ENCODE assay signal across 8 cellular contexts in the genomic region with DNA sequence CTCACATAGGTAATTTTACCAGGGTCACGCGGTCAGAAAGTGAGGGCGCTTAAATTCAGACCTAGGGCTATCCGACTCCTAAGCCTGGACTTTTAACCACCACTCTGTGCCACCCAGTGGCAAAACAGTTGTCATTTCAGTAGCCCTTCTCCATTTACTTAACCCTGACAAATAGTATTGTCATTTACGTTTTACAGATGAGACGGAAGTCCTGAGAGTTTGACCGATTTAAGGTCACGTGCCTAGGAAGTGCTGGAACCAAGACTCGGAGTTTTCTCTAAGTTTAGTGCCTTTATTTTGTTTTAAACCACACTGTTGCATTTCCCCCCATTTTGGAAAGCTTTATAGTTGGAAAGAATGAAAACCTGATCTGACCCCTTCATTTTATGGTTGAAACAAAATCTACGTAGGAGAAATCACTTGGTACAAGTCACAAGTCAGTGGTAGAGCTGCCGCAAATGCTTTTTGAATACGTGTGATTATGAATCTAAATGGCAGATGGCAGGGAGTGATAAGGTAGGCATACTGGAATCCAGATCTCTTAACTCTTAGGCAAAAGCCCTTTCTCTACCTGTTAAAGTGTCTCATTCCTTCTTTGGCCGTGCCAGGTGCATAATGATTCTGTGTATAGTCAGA. TPM values are rescaled to one million over a fixed set of nuclear protein-coding genes. Genes with fewer than 3 reads are reported as not detected.
DNase-seq lines count a peak whose midpoint lies in the region; ATAC-seq, FAIRE-seq and TF ChIP-seq lines count a peak whose summit lies in the region.

No MANE protein-coding gene starts in this region.

- peak in 2 of 3 experiments; percentile 1 to 3; a peak in 1 of 6 replicates for TF ChIP-seq CTCF in GM12878 (IDR thresholded peaks at IDR 0.05 in 2 of 3, conservative IDR thresholded peaks at IDR 0.05 in 1 of 3; ENCODE audit: control insufficient read depth in 2 of 3, extremely low read depth in 1 of 3, insufficient read depth in 1 of 3, low read depth in 3 of 3, low read length in 3 of 3)

- intact Hi-C loops in GM12878 (cut with micrococcal nuclease; ENCODE audit: unreplicated experiment) = no loop called here

- TF ChIP-seq POLR2A in GM12878 (IDR thresholded peaks at IDR 0.05; ENCODE audit: low read depth, low read length) = no peak

- TF ChIP-seq EP300 in GM12878 (IDR thresholded peaks at IDR 0.05; ENCODE audit: borderline replicate concordance in 1 of 2, control insufficient read depth in 1 of 2, low read depth in 2 of 2, low read length in 2 of 2) = no peak

- peak overlapping the region; percentile 91 for H3K4me2 ChIP-seq in GM12878 (ENCODE audit: control insufficient read depth, insufficient read depth)

- H3K9me3 ChIP-seq in GM12878 (replicated peaks; ENCODE audit: control insufficient read depth, insufficient read depth, low read length) = no peaks in the 10 kb centered on the region

- DNase-seq in Ammon's horn (ENCODE audit: low spot score) (peak; percentile 14), NOMO-1 (lab: John Stamatoyannopoulos, UW; ENCODE audit: unreplicated experiment in 2 of 2) (peak; percentile 27 to 73), GM12878 (ENCODE audit: low read depth, low spot score) (peak; percentile 38), immature natural killer cell (peak; percentile 63 to 64 (median 64))
- DNase-seq in stimulated activated CD8-positive, alpha-beta memory T cell treated with anti-CD3 and anti-CD28 coated beads, Interleukin-7, amount 100 ng/mL, for 1 hour (ENCODE audit: low read depth in 2 of 2) = peak; percentile 0 to 6
- DNase-seq in stimulated activated naive CD4-positive, alpha-beta T cell treated with Interleukin-2 at 50 U/mL for 16 hours (lab: John Stamatoyannopoulos, UW) = no peak

- FAIRE-seq in GM12878 (lab: Jason Lieb, UNC) = peak; percentile 18

- peak overlapping the region; percentile 93 to 100 (median 98) for H3K4me3 Mint-ChIP-seq in immature natural killer cell

- peak overlapping the region; percentile 93 for H3K27ac ChIP-seq in GM12878 (ENCODE audit: control insufficient read depth, insufficient read depth)

- peaks cover 8 to 14% (median 14%) of the 10 kb centered on the region in 3 donors for H3K27me3 Mint-ChIP-seq in immature natural killer cell (ENCODE audit: low read depth in 3 of 3)

- RAD21 ChIA-PET in GM12878 (lab: Charles Lee; ENCODE audit: unreplicated experiment) = interaction anchor here (0.9 to 1.1 kb wide), 2 partner anchors 140 to 198 kb away, joined by 3 read pairs; no protein-coding TSS in a partner anchor

- peak overlapping the region; percentile 86 for H3K4me3 ChIP-seq in GM12878

- ATAC-seq in GM18511 (IDR thresholded peaks at IDR 0.05; ENCODE audit: unreplicated experiment) = peak; percentile 39
- peak; percentile 26 for ATAC-seq in HG02981 (IDR thresholded peaks at IDR 0.05; ENCODE audit: unreplicated experiment)
- ATAC-seq in GM12878 = peak; percentile 73

- no peaks in the 10 kb centered on the region for H3K9me3 Mint-ChIP-seq in immature natural killer cell

- POLR2A ChIA-PET in GM12878 (lab: Charles Lee) = interaction anchor here (0.7 to 1.5 kb wide), 6 partner anchors 12 to 647 kb away, joined by 3 to 7 read pairs (median 3); a partner anchor contains a TSS

- peaks cover 58% of the 10 kb centered on the region for H3K79me2 ChIP-seq in GM12878 (ENCODE audit: control insufficient read depth, insufficient read depth, low read length)

- peaks cover 48 to 61% of the 10 kb centered on the region in 2 donors for H3K4me1 Mint-ChIP-seq in immature natural killer cell

- no peaks in the 10 kb centered on the region for H3K27me3 ChIP-seq in GM12878 (replicated peaks in 1 of 2; ENCODE audit: control insufficient read depth in 2 of 2, insufficient read depth in 2 of 2, low read length in 1 of 2)

- SMC1A ChIA-PET in GM12878 (lab: Charles Lee; ENCODE audit: uncharacterized antibody, unreplicated experiment) = interaction anchor here (0.5 to 1.0 kb wide), 5 partner anchors 21 to 574 kb away, joined by 3 to 5 read pairs (median 3); a partner anchor contains a TSS

- no peak for TF ChIP-seq RAD21 in GM12878 (IDR thresholded peaks at IDR 0.05; ENCODE audit: insufficient read depth, low read depth, low read length)

- TSS peak; percentile 84 for BruUV-seq in GM12878 (replicated peaks; lab: Mats Ljungman, UMichigan)

- H2AFZ ChIP-seq in GM12878 (ENCODE audit: control insufficient read depth, low read depth, low read length) = peak overlapping the region; percentile 88

- H4K20me1 ChIP-seq in GM12878 (ENCODE audit: control insufficient read depth, insufficient read depth) = no peaks in the 10 kb centered on the region

- H3K36me3 Mint-ChIP-seq in immature natural killer cell = peaks cover 0 to 5% (median 0%) of the 10 kb centered on the region in 3 donors

- H3K36me3 ChIP-seq in GM12878 (ENCODE audit: control insufficient read depth in 2 of 2, insufficient read depth in 2 of 2, low read length in 1 of 2) = peaks cover 0 to 9% of the 10 kb centered on the region in 2 experiments; a peak in 1 of 4 replicates

- no peaks in the 10 kb centered on the region for H3K4me1 ChIP-seq in GM12878 (ENCODE audit: control insufficient read depth, insufficient read depth, low read length)

- peak overlapping the region; percentile 90 for H3K9ac ChIP-seq in GM12878 (ENCODE audit: control insufficient read depth, insufficient read depth, low read length)

- CTCF ChIA-PET in GM12878 (lab: Yijun Ruan, JAX) = interaction anchor here (0.9 to 2.4 kb wide), 6 partner anchors 9 to 167 kb away, joined by 3 to 9 read pairs (median 4); a partner anchor contains a TSS

- in situ Hi-C loops in GM12878 (cut with MboI) = no loop called here

- 7% methylated on average over 13 of the region's 13 CpGs for WGBS in GM12878 (ENCODE audit: insufficient coverage, insufficient replicate concordance, low lambda C conversion rate, missing lambda C conversion rate)

- H3K27ac Mint-ChIP-seq in immature natural killer cell = peak overlapping the region; percentile 99 to 100 (median 100)

TF ChIP-seq in GM12878, 131 proteins besides CTCF, POLR2A, EP300 and RAD21 (continues in another document):
- peak; percentile 97 for TF ChIP-seq RAD51 (IDR thresholded peaks at IDR 0.05)
- peak; percentile 95 for TF ChIP-seq CREB1 (IDR thresholded peaks at IDR 0.05; ENCODE audit: low read depth)
- TF ChIP-seq MXI1 (IDR thresholded peaks at IDR 0.05; ENCODE audit: low read depth, low read length) = peak; percentile 48

RNA-seq across cellular contexts. Expression of a gene that starts 0.7 kb away (rescaled TPM):
- 111 and 125 TPM in 2 replicates for total RNA-seq in GM12878 (2013; cell fraction: nucleolus; rRNA removed)
- total RNA-seq in GM12878 (2014; rRNA removed) (74.9 and 75.1 TPM in 2 replicates), GM12878 (2014; rRNA removed; fragmentation: Illumina TruSeq; extraction: Trizol) (75.4 and 80.5 TPM in 2 replicates), GM12878 (2021) (55.7 and 64.8 TPM in 2 replicates)
- 39.7 TPM for polyA plus RNA-seq in GM12878 (2011; ENCODE audit: low read depth)
- polyA plus RNA-seq in GM12878 (2011; rRNA removed) (111 and 123 TPM in 2 replicates), GM12878 (2014; fragmentation: Illumina TruSeq; extraction: Trizol) (112 and 152 TPM in 2 replicates), GM12878 (2014; fragmentation: Nextera tagmentation; extraction: Ambion mirVana) (10 to 100 TPM; 75.2 to 95.3 TPM), GM12878 (2014; rRNA removed) (75.3 and 87.4 TPM in 2 replicates), GM12878 (2016; fragmentation: Nextera tagmentation; extraction: Ambion mirVana) (10 to 100 TPM; 72.5 to 77.5 TPM), immature natural killer cell (10 to 100 TPM; 11.5 to 18.4 (median 16.3) TPM)
- 65.9 and 69.4 TPM in 2 replicates for polyA plus RNA-seq in GM12878 (2011; cell fraction: cytosol; rRNA removed)
- 122 and 181 TPM in 2 replicates for polyA plus RNA-seq in GM12878 (2011; cell fraction: nucleus; rRNA removed)
- polyA plus RNA-seq in GM12878 (2012) = 37.9 and 49.2 TPM in 2 replicates
- polyA minus RNA-seq in GM12878 (2011; rRNA and poly(A)+ RNA removed) = 62.7 and 70.5 TPM in 2 replicates
- 17.8 and 25.9 TPM in 2 replicates for polyA minus RNA-seq in GM12878 (2011; cell fraction: cytosol; rRNA and poly(A)+ RNA removed)
- 68.1 and 73.4 TPM in 2 replicates for polyA minus RNA-seq in GM12878 (2011; cell fraction: nucleus; rRNA and poly(A)+ RNA removed)

RNA-seq across cellular contexts. Expression of a gene that starts 0.7 kb away (rescaled TPM):
- 9.0 and 9.4 TPM in 2 replicates for total RNA-seq in GM12878 (2013; cell fraction: nucleolus; rRNA removed)
- total RNA-seq in GM12878 (2014; rRNA removed) (6.4 and 7.9 TPM in 2 replicates), GM12878 (2014; rRNA removed; fragmentation: Illumina TruSeq; extraction: Trizol) (10.3 and 10.5 TPM in 2 replicates), GM12878 (2021) (18.2 and 18.6 TPM in 2 replicates)
- 7.0 TPM for polyA plus RNA-seq in GM12878 (2011; ENCODE audit: low read depth)
- polyA plus RNA-seq in GM12878 (2011; rRNA removed) (36.9 and 59.3 TPM in 2 replicates), GM12878 (2014; fragmentation: Illumina TruSeq; extraction: Trizol) (23.8 and 25.6 TPM in 2 replicates), GM12878 (2014; fragmentation: Nextera tagmentation; extraction: Ambion mirVana) (10 to 100 TPM; 41.0 to 42.2 TPM), GM12878 (2014; rRNA removed) (10.9 and 11.5 TPM in 2 replicates), GM12878 (2016; fragmentation: Nextera tagmentation; extraction: Ambion mirVana) (10 to 100 TPM; 42.9 to 46.8 TPM), immature natural killer cell (10 to 100 TPM; 20.9 to 26.5 (median 21.8) TPM)
- polyA plus RNA-seq in GM12878 (2011; cell fraction: cytosol; rRNA removed) = 12.3 and 13.0 TPM in 2 replicates
- polyA plus RNA-seq in GM12878 (2011; cell fraction: nucleus; rRNA removed) = 8.6 and 10.2 TPM in 2 replicates
- polyA plus RNA-seq in GM12878 (2012) = 11.2 and 12.8 TPM in 2 replicates
- 11.8 and 20.6 TPM in 2 replicates for polyA minus RNA-seq in GM12878 (2011; rRNA and poly(A)+ RNA removed)
- 4.9 and 7.2 TPM in 2 replicates for polyA minus RNA-seq in GM12878 (2011; cell fraction: cytosol; rRNA and poly(A)+ RNA removed)
- polyA minus RNA-seq in GM12878 (2011; cell fraction: nucleus; rRNA and poly(A)+ RNA removed) = 2.8 and 4.5 TPM in 2 replicates

RNA-seq across cellular contexts. Expression of a gene that starts 36.6 kb away (rescaled TPM):
- not detected in 2 replicates for total RNA-seq in GM12878 (2013; cell fraction: nucleolus; rRNA removed)
- total RNA-seq in GM12878 (2014; rRNA removed) (not detected in 2 replicates), GM12878 (2014; rRNA removed; fragmentation: Illumina TruSeq; extraction: Trizol) (not detected in 2 replicates), GM12878 (2021) (not detected in 2 replicates)
- polyA plus RNA-seq in GM12878 (2011; ENCODE audit: low read depth) = not detected
- polyA plus RNA-seq in GM12878 (2011; rRNA removed) (not detected in 2 replicates), GM12878 (2014; fragmentation: Illumina TruSeq; extraction: Trizol) (not detected in 2 replicates), GM12878 (2014; fragmentation: Nextera tagmentation; extraction: Ambion mirVana) (not detected), GM12878 (2014; rRNA removed) (not detected in 2 replicates), GM12878 (2016; fragmentation: Nextera tagmentation; extraction: Ambion mirVana) (not detected), immature natural killer cell (not detected)
- polyA plus RNA-seq in GM12878 (2011; cell fraction: cytosol; rRNA removed) = not detected in 2 replicates
- not detected in 2 replicates for polyA plus RNA-seq in GM12878 (2011; cell fraction: nucleus; rRNA removed)
- 0.03 TPM in 1 of 2 replicates, not detected in the other for polyA plus RNA-seq in GM12878 (2012)
- not detected in 2 replicates for polyA minus RNA-seq in GM12878 (2011; rRNA and poly(A)+ RNA removed)
- polyA minus RNA-seq in GM12878 (2011; cell fraction: cytosol; rRNA and poly(A)+ RNA removed) = not detected in 2 replicates
- not detected in 2 replicates for polyA minus RNA-seq in GM12878 (2011; cell fraction: nucleus; rRNA and poly(A)+ RNA removed)
